ENCODE assay signal across 13 cellular contexts in the genomic region with DNA sequence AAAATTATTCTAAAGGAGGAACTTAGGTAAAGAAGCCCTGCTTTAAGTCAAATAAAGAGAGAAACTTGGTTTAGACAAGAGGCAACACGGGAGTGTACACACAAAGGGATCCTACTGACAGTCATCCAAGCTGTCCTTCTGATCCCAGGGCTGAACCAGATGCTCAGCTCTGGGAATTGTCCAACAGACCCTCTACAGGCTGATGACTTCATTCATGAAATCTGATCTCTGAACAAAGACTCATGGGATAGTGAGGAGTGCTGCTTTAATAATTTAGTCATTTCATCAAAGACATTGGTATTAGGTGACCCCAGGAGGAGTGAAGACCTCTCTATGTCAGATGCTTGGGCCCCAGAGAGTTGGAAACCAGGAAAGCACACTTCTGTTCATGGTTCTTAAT.
A peak's percentile ranks its signal among the peaks of the same experiment; 100 is the strongest.
DNase-seq lines count a peak whose midpoint lies in the region; TF ChIP-seq lines count a peak whose summit lies in the region.
"Had no signal": no experiment of that assay in that cellular context is flagged by ENCODE, and none has a peak within 500 bp of the region (broad histone marks: within the 10 kb centered on the region; RNA-seq: fewer than 3 reads in every experiment).

No MANE protein-coding gene starts in this region.

- CTCF ChIA-PET in A673 (lab: Charles Lee) = no interaction called here

- no peaks in the 10 kb centered on the region for H3K9me3 ChIP-seq in A673 (ENCODE audit: low read depth, low read length, poor library complexity, severe bottlenecking)
- H3K9me3 ChIP-seq in neuronal stem cell (replicated peaks in 1 of 2; ENCODE audit: control insufficient read depth in 2 of 2, insufficient read depth in 1 of 2, low read depth in 1 of 2, low read length in 2 of 2) = no peaks in the 10 kb centered on the region
- H3K9me3 ChIP-seq: gastrocnemius medialis had no signal

- intact Hi-C loops in A673 (cut with micrococcal nuclease; ENCODE audit: unreplicated experiment) = no loop called here
- intact Hi-C loops in posterior vena cava (cut with DNase I) = no loop called here

- H3K27me3 ChIP-seq in A673 (replicated peaks; ENCODE audit: insufficient read depth, low read depth, low read length, poor library complexity) (no peaks in the 10 kb centered on the region), neuronal stem cell (ENCODE audit: control insufficient read depth in 3 of 3, insufficient read depth in 3 of 3, low read depth in 1 of 3, low read length in 3 of 3) (peaks cover 0 to 2% (median 0%) of the 10 kb centered on the region in 3 experiments)
- H3K27me3 ChIP-seq: gastrocnemius medialis had no signal

- no peak overlapping the region for H3K14ac ChIP-seq in neuronal stem cell (ENCODE audit: low read length)

- no peak overlapping the region for H3K9ac ChIP-seq in neuronal stem cell (ENCODE audit: low read depth, low read length, poor library complexity)

- no peak overlapping the region for H3K4me2 ChIP-seq in neuronal stem cell (ENCODE audit: insufficient read depth, low read length, poor library complexity, severe bottlenecking)

- DNase-seq in A673 (ENCODE audit: low spot score) = peak; percentile 27
- DNase-seq in DMS53 treated with DMSO at 0.1 percent for 48 hours (lab: John Stamatoyannopoulos, UW; ENCODE audit: unreplicated experiment) = peak; percentile 61
- DNase-seq in NCI-H510A treated with DMSO at 0.1 percent for 48 hours (lab: John Stamatoyannopoulos, UW) = peak; percentile 69
- peak; percentile 49 for DNase-seq in choroid plexus epithelial cell (ENCODE audit: low read depth)
- no peak for DNase-seq in HK-2 (ENCODE audit: unreplicated experiment)
- no peak for DNase-seq in neuronal stem cell (ENCODE audit: low spot score)
- DNase-seq in posterior vena cava (ENCODE audit: low spot score) = no peak
- no peak for DNase-seq in OCI-M1 (lab: John Stamatoyannopoulos, UW)
- DNase-seq: C1 segment of cervical spinal cord, caudate nucleus, gastrocnemius medialis, NCI-H1436 had no signal

- H3K36me3 ChIP-seq in A673 (ENCODE audit: insufficient read depth, low read length, poor library complexity, severe bottlenecking) (no peaks in the 10 kb centered on the region), neuronal stem cell (replicated peaks in 1 of 2; ENCODE audit: control insufficient read depth in 2 of 2, insufficient read depth in 2 of 2, low read length in 2 of 2) (peaks cover 0 to 58% of the 10 kb centered on the region in 2 donors)

- no peak overlapping the region for H3K4ac ChIP-seq in neuronal stem cell (ENCODE audit: low read length)

- no peak overlapping the region for H2AK5ac ChIP-seq in neuronal stem cell (ENCODE audit: low read depth, low read length)

- no peak overlapping the region for H2BK12ac ChIP-seq in neuronal stem cell (ENCODE audit: low read length)

- H3K27ac ChIP-seq in A673 (ENCODE audit: low read depth, low read length, poor library complexity, severe bottlenecking) (no peak overlapping the region), neuronal stem cell (replicated peaks; ENCODE audit: low read length) (no peak overlapping the region)

- no TSS peak for BruUV-seq in A673 (replicated peaks; lab: Mats Ljungman, UMichigan)

- POLR2A ChIA-PET in A673 (lab: Charles Lee; ENCODE audit: low non-redundant PET) = no interaction called here

- H3K4me1 ChIP-seq in A673 (ENCODE audit: insufficient read depth, low read length, poor library complexity, severe bottlenecking) (peaks cover 5% of the 10 kb centered on the region), neuronal stem cell (ENCODE audit: control insufficient read depth in 2 of 2, insufficient read depth in 1 of 2, low read depth in 1 of 2, low read length in 2 of 2) (peaks cover 0 to 2% of the 10 kb centered on the region in 2 donors)

- no peak overlapping the region for H2BK5ac ChIP-seq in neuronal stem cell (ENCODE audit: low read length)

- no peak overlapping the region for H4K8ac ChIP-seq in neuronal stem cell (ENCODE audit: low read depth, low read length)

- H2BK15ac ChIP-seq in neuronal stem cell (ENCODE audit: low read length) = no peak overlapping the region

- H2AFZ ChIP-seq in neuronal stem cell (ENCODE audit: low read length) = no peak overlapping the region

- H4K91ac ChIP-seq in neuronal stem cell (ENCODE audit: low read depth, low read length, poor library complexity) = no peak overlapping the region

- WGBS in neuronal stem cell (ENCODE audit: extremely low coverage in 2 of 2, insufficient read length in 2 of 2, insufficient replicate concordance in 1 of 2), 2 donors = no CpG with 5 or more reads among the region's 1 CpG

- H2BK120ac ChIP-seq in neuronal stem cell (ENCODE audit: low read depth, low read length) = no peak overlapping the region

- H3K23ac ChIP-seq in neuronal stem cell (ENCODE audit: low read depth, low read length, poor library complexity) = no peak overlapping the region

- no peak overlapping the region for H3K18ac ChIP-seq in neuronal stem cell (ENCODE audit: low read length)

- H3K4me3 ChIP-seq in A673 (ENCODE audit: low read depth, low read length, poor library complexity, severe bottlenecking) = no peak overlapping the region
- H3K4me3 ChIP-seq in choroid plexus epithelial cell (ENCODE audit: low read depth, low read length) = no peak overlapping the region
- no peak overlapping the region for H3K4me3 ChIP-seq in neuronal stem cell (ENCODE audit: low read length in 2 of 2)
- H3K4me3 ChIP-seq: gastrocnemius medialis, lung had no signal

- TF ChIP-seq CTCF in A673 (conservative IDR thresholded peaks at IDR 0.05; ENCODE audit: low read depth, low read length) (no peak), choroid plexus epithelial cell (conservative IDR thresholded peaks at IDR 0.05; ENCODE audit: low read depth, low read length) (no peak)

- H3K79me1 ChIP-seq in neuronal stem cell (ENCODE audit: low read depth, low read length) = no peaks in the 10 kb centered on the region

Comparison
In these comparisons a context has a peak if more than half of its experiments do, and no peak if none do; other contexts are left out.
1. DNase-seq: peak in A673 (single experiment), DMS53 treated with DMSO at 0.1 percent for 48 hours (single experiment), NCI-H510A treated with DMSO at 0.1 percent for 48 hours (single experiment) and choroid plexus epithelial cell (single experiment); none in HK-2 (single experiment), neuronal stem cell (single experiment), posterior vena cava (single experiment) and OCI-M1 (single experiment).